ENCODE assay signal across 1 cellular context in the genomic region with DNA sequence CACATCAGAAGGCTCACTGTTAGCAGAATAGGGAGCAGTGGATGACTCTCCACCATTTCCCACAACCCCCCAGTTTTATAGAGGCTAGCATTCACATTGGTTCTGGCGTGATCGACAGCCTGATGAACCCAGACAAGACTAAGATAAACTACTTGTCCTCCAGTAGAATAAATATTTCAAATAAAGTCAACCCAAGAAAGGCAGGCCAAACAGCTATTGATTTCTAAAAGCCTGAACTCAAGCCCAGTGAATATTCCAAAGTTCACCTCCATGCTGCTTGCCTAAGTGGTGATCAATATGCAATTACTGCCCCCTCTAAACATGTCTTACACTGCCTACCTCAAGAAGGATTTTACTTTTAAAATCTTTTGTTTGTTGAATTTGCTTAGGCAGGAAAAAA.
A peak's percentile ranks its signal among the peaks of the same experiment; 100 is the strongest.
TF ChIP-seq lines count a peak whose summit lies in the region.

No MANE protein-coding gene starts in this region.

TF ChIP-seq in HepG2, 621 proteins besides CTCF, POLR2A, EP300 and RAD21 (continued from another document):
- TF ChIP-seq, protein P1, sequence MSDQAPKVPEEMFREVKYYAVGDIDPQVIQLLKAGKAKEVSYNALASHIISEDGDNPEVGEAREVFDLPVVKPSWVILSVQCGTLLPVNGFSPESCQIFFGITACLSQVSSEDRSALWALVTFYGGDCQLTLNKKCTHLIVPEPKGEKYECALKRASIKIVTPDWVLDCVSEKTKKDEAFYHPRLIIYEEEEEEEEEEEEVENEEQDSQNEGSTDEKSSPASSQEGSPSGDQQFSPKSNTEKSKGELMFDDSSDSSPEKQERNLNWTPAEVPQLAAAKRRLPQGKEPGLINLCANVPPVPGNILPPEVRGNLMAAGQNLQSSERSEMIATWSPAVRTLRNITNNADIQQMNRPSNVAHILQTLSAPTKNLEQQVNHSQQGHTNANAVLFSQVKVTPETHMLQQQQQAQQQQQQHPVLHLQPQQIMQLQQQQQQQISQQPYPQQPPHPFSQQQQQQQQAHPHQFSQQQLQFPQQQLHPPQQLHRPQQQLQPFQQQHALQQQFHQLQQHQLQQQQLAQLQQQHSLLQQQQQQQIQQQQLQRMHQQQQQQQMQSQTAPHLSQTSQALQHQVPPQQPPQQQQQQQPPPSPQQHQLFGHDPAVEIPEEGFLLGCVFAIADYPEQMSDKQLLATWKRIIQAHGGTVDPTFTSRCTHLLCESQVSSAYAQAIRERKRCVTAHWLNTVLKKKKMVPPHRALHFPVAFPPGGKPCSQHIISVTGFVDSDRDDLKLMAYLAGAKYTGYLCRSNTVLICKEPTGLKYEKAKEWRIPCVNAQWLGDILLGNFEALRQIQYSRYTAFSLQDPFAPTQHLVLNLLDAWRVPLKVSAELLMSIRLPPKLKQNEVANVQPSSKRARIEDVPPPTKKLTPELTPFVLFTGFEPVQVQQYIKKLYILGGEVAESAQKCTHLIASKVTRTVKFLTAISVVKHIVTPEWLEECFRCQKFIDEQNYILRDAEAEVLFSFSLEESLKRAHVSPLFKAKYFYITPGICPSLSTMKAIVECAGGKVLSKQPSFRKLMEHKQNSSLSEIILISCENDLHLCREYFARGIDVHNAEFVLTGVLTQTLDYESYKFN (CRISPR knock-in tag; conservative IDR thresholded peaks at IDR 0.05) = peak; percentile 37; the same call in 1 of the 2 replicates
- TF ChIP-seq MED1 (CRISPR knock-in tag; IDR thresholded peaks at IDR 0.05) = no peak
- no peak for TF ChIP-seq NFIC (IDR thresholded peaks at IDR 0.05; ENCODE audit: low read length)
- TF ChIP-seq ZMYM4 (CRISPR knock-in tag; IDR thresholded peaks at IDR 0.05) = 0 out of 2 replicates have a peak, but pooled peaks have one; percentile 15
- TF ChIP-seq ZC3H13 (CRISPR knock-in tag; IDR thresholded peaks at IDR 0.05) = no peak
- TF ChIP-seq HES4 (CRISPR knock-in tag; IDR thresholded peaks at IDR 0.05; ENCODE audit: borderline replicate concordance) = no peak
- no peak for TF ChIP-seq NR2F2 (IDR thresholded peaks at IDR 0.05; ENCODE audit: borderline replicate concordance, low read depth)
- peak; percentile 25; the same call in 1 of the 2 replicates for TF ChIP-seq HNF4G (IDR thresholded peaks at IDR 0.05; ENCODE audit: borderline replicate concordance, low read depth, low read length)
- TF ChIP-seq HNF4G (CRISPR knock-in tag; IDR thresholded peaks at IDR 0.05; ENCODE audit: borderline replicate concordance, low read depth) = no peak
- no peak for TF ChIP-seq JUNB (CRISPR knock-in tag; IDR thresholded peaks at IDR 0.05; ENCODE audit: borderline replicate concordance)
- TF ChIP-seq ZNF883 (CRISPR knock-in tag; IDR thresholded peaks at IDR 0.05; ENCODE audit: not compliant biosample characterization) = no peak
- TF ChIP-seq GATAD2A (CRISPR knock-in tag; IDR thresholded peaks at IDR 0.05) = peak; percentile 61
- TF ChIP-seq ONECUT2 (CRISPR knock-in tag; IDR thresholded peaks at IDR 0.05) = peak; percentile 78
- TF ChIP-seq MZF1 (CRISPR knock-in tag; IDR thresholded peaks at IDR 0.05; ENCODE audit: borderline replicate concordance) = no peak
